ENCODE assay signal across 8 cellular contexts in the genomic region with DNA sequence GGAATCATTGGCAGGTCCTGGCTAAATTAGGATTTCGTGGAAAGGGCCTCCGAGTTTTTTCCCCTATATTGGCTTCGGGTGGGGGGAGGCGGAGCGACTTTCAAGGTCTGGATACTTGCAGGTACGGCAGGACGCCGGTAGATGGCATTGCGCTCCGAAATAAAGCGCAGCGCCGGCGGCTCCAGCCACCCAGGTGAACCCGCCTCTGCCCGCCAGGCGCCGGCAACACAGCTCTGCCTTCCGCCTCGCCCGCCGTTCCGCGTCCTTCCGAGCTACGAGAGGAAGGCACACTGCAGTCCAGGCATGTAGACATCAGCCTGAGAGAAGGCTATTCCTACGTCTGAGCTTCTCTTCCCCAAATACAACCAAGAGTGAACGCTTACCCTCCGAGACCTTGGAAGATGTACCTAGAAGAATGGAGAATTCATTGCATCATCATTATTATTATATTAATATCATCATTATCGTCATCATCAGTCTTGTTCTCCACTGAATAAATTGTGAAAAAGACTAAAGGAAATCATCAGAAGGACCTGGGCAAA.
DNase-seq lines count a peak whose midpoint lies in the region; ATAC-seq and TF ChIP-seq lines count a peak whose summit lies in the region.

No MANE protein-coding gene starts in this region.

- ATAC-seq in GM21619 (IDR thresholded peaks at IDR 0.05; ENCODE audit: unreplicated experiment) (peak; percentile 99), natural killer cell (peak; percentile 84 to 90 (median 90))
- ATAC-seq in stimulated activated naive B cell treated with anti-CD40 and anti-IgM and Interleukin-4, amounts not matched to agents 10 μg/mL and 1 μg/mL and 100 μg/mL, for 72 hours (replicated peaks), result peak; percentile 92 to 93

- H3K27me3 Mint-ChIP-seq in natural killer cell (ENCODE audit: low read depth in 2 of 2), result peaks cover 37 to 52% of the 10 kb centered on the region in 2 donors
- H3K27me3 Mint-ChIP-seq in stimulated activated naive B cell treated with anti-CD40 and anti-IgM and Interleukin-4, amounts not matched to agents 10 μg/mL and 1 μg/mL and 100 μg/mL, for 72 hours, result peaks cover 49 to 61% of the 10 kb centered on the region in 2 donors

- H3K27ac ChIP-seq in OCI-LY3 (ENCODE audit: low read length), result no peak overlapping the region

- peak overlapping the region; percentile 48; the same call in 1 of the 2 replicates for H3K9ac ChIP-seq in OCI-LY3 (ENCODE audit: low read length)

- peaks cover 8% of the 10 kb centered on the region for H3K4me1 ChIP-seq in OCI-LY3 (ENCODE audit: low read length)

- peak overlapping the region; percentile 78 for H3K4me3 ChIP-seq in OCI-LY3 (ENCODE audit: low read length)

- peaks cover 19 to 25% of the 10 kb centered on the region in 2 donors for H3K4me1 Mint-ChIP-seq in natural killer cell
- H3K4me1 Mint-ChIP-seq in stimulated activated naive B cell treated with anti-CD40 and anti-IgM and Interleukin-4, amounts not matched to agents 10 μg/mL and 1 μg/mL and 100 μg/mL, for 72 hours, result peaks cover 13 to 28% of the 10 kb centered on the region in 2 donors

- no peaks in the 10 kb centered on the region for H3K9me3 ChIP-seq in OCI-LY3 (ENCODE audit: insufficient read depth, low read length)

- no peaks in the 10 kb centered on the region for H3K36me3 ChIP-seq in OCI-LY3 (replicated peaks; ENCODE audit: low read depth, low read length)

- TF ChIP-seq CTCF in OCI-LY3 (IDR thresholded peaks at IDR 0.05; ENCODE audit: low read depth, low read length), result peak; percentile 76
- TF ChIP-seq CTCF in natural killer cell (IDR thresholded peaks at IDR 0.05), result peak; percentile 53

- H3K27ac Mint-ChIP-seq in natural killer cell, result no peak overlapping the region
- H3K27ac Mint-ChIP-seq in stimulated activated naive B cell treated with anti-CD40 and anti-IgM and Interleukin-4, amounts not matched to agents 10 μg/mL and 1 μg/mL and 100 μg/mL, for 72 hours, result peak overlapping the region; percentile 51

- peak overlapping the region; percentile 91; the same call in 1 of the 2 replicates for H2AFZ ChIP-seq in OCI-LY3 (ENCODE audit: low read depth, low read length)

- no peaks in the 10 kb centered on the region for H3K36me3 Mint-ChIP-seq in natural killer cell
- H3K36me3 Mint-ChIP-seq in stimulated activated naive B cell treated with anti-CD40 and anti-IgM and Interleukin-4, amounts not matched to agents 10 μg/mL and 1 μg/mL and 100 μg/mL, for 72 hours, result no peaks in the 10 kb centered on the region

- no peaks in the 10 kb centered on the region for H3K9me3 Mint-ChIP-seq in natural killer cell
- H3K9me3 Mint-ChIP-seq in stimulated activated naive B cell treated with anti-CD40 and anti-IgM and Interleukin-4, amounts not matched to agents 10 μg/mL and 1 μg/mL and 100 μg/mL, for 72 hours, result no peaks in the 10 kb centered on the region

- no peaks in the 10 kb centered on the region for H3K79me2 ChIP-seq in OCI-LY3 (ENCODE audit: low read length)

- DNase-seq in DMS153 (lab: John Stamatoyannopoulos, UW), result peak; percentile 85
- peak; percentile 34 for DNase-seq in HuH-7.5 (ENCODE audit: low spot score)
- DNase-seq in activated T-cell treated with anti-CD3 and anti-CD28 coated beads, Interleukin-2, amount 50 U/mL, for 48 hours, result peak; percentile 80 to 84
- peak; percentile 60 for DNase-seq in fibroblast of gingiva (ENCODE audit: low read depth)
- DNase-seq in natural killer cell, result peak; percentile 31
- peak; percentile 74 for DNase-seq in stimulated activated naive B cell treated with anti-CD40 and anti-IgM and Interleukin-4, amounts not matched to agents 10 μg/mL and 1 μg/mL and 100 μg/mL, for 72 hours

- H3K4me3 Mint-ChIP-seq in natural killer cell, result no peak overlapping the region
- H3K4me3 Mint-ChIP-seq in stimulated activated naive B cell treated with anti-CD40 and anti-IgM and Interleukin-4, amounts not matched to agents 10 μg/mL and 1 μg/mL and 100 μg/mL, for 72 hours, result peak overlapping the region; percentile 64 to 71

- H4K20me1 ChIP-seq in OCI-LY3 (ENCODE audit: insufficient read depth, low read length), result no peaks in the 10 kb centered on the region

- peak overlapping the region; percentile 82 for H3K4me2 ChIP-seq in OCI-LY3 (ENCODE audit: low read length)

- intact Hi-C loops in natural killer cell (cut with micrococcal nuclease), result no loop called here

- H3K27me3 ChIP-seq in OCI-LY3 (ENCODE audit: low read depth, low read length), result peaks cover 39% of the 10 kb centered on the region

Comparison
In these comparisons a context has a peak if more than half of its experiments do, and no peak if none do; other contexts are left out.
1. DNase-seq: peak in every context shown above with its lines; median percentile 85 in DMS153; 82 in activated T-cell treated with anti-CD3 and anti-CD28 coated beads, Interleukin-2, amount 50 U/mL, for 48 hours; 74 in stimulated activated naive B cell treated with anti-CD40 and anti-IgM and Interleukin-4, amounts not matched to agents 10 μg/mL and 1 μg/mL and 100 μg/mL, for 72 hours; 60 in fibroblast of gingiva; 34 in HuH-7.5; 31 in natural killer cell.